In genomic region chr15:39411102-39411989, GRCh38 we compare ENCODE assay signal across 10 cellular contexts.
A peak's percentile ranks its signal among the peaks of the same experiment; 100 is the strongest.
DNase-seq lines count a peak whose midpoint lies in the region; ATAC-seq, FAIRE-seq and TF ChIP-seq lines count a peak whose summit lies in the region.
"Had no signal": no experiment of that assay in that cellular context is flagged by ENCODE, and none has a peak within 500 bp of the region (broad histone marks: within the 10 kb centered on the region; RNA-seq: fewer than 3 reads in every experiment).

No MANE protein-coding gene starts in this region.

- no peak for TF ChIP-seq CTCF in fibroblast of the aortic adventitia (IDR thresholded peaks at IDR 0.05; ENCODE audit: insufficient read depth, low read length)

- H3K9ac ChIP-seq in neuronal stem cell (ENCODE audit: low read depth, low read length, poor library complexity): no peak overlapping the region

- H3K4me3 ChIP-seq in fibroblast of the aortic adventitia (ENCODE audit: low read depth, low read length) (no peak overlapping the region), neuronal stem cell (ENCODE audit: low read length in 2 of 2) (no peak overlapping the region)
- H3K4me3 ChIP-seq: lower lobe of right lung, SK-N-MC had no signal

- H3K27me3 ChIP-seq in neuronal stem cell (ENCODE audit: control insufficient read depth in 3 of 3, insufficient read depth in 3 of 3, low read depth in 1 of 3, low read length in 3 of 3): peaks cover 0 to 3% (median 0%) of the 10 kb centered on the region in 3 experiments

- FAIRE-seq in urothelium cell line (lab: Jason Lieb, UNC): no peak

- WGBS in neuronal stem cell (ENCODE audit: extremely low coverage in 2 of 2, insufficient read length in 2 of 2, insufficient replicate concordance in 1 of 2), 2 donors: no CpG with 5 or more reads among the region's 4 CpGs

- H3K18ac ChIP-seq in neuronal stem cell (ENCODE audit: low read length): no peak overlapping the region

- H2BK12ac ChIP-seq in neuronal stem cell (ENCODE audit: low read length): no peak overlapping the region

- H4K8ac ChIP-seq in neuronal stem cell (ENCODE audit: low read depth, low read length): no peak overlapping the region

- H2BK120ac ChIP-seq in neuronal stem cell (ENCODE audit: low read depth, low read length): no peak overlapping the region

- no peak overlapping the region for H2AK5ac ChIP-seq in neuronal stem cell (ENCODE audit: low read depth, low read length)

- no peaks in the 10 kb centered on the region for H3K4me1 ChIP-seq in neuronal stem cell (ENCODE audit: control insufficient read depth in 2 of 2, insufficient read depth in 1 of 2, low read depth in 1 of 2, low read length in 2 of 2)
- H3K4me1 ChIP-seq: lower lobe of right lung had no signal

- H2BK15ac ChIP-seq in neuronal stem cell (ENCODE audit: low read length): no peak overlapping the region

- no peak overlapping the region for H3K4me2 ChIP-seq in neuronal stem cell (ENCODE audit: insufficient read depth, low read length, poor library complexity, severe bottlenecking)

- H3K4ac ChIP-seq in neuronal stem cell (ENCODE audit: low read length): no peak overlapping the region

- ATAC-seq in GM18519 (IDR thresholded peaks at IDR 0.05; ENCODE audit: low FRiP score, unreplicated experiment): peak; percentile 94
- peak; percentile 89 for ATAC-seq in GM21717 (IDR thresholded peaks at IDR 0.05; ENCODE audit: unreplicated experiment)
- peak; percentile 94 for ATAC-seq in HG03565 (IDR thresholded peaks at IDR 0.05; ENCODE audit: unreplicated experiment)

- H2BK5ac ChIP-seq in neuronal stem cell (ENCODE audit: low read length): no peak overlapping the region

- H3K79me1 ChIP-seq in neuronal stem cell (ENCODE audit: low read depth, low read length): no peaks in the 10 kb centered on the region

- peak; percentile 30 for DNase-seq in fibroblast of the aortic adventitia (ENCODE audit: low read depth)
- no peak for DNase-seq in 8988T
- no peak for DNase-seq in neuronal stem cell (ENCODE audit: low spot score)
- no peak for DNase-seq in urothelium cell line (ENCODE audit: low spot score)
- DNase-seq in SW480 (ENCODE audit: low spot score): no peak
- DNase-seq: lower lobe of right lung had no signal

- H3K9me3 ChIP-seq in neuronal stem cell (replicated peaks in 1 of 2; ENCODE audit: control insufficient read depth in 2 of 2, insufficient read depth in 1 of 2, low read depth in 1 of 2, low read length in 2 of 2): peaks cover 0 to 4% of the 10 kb centered on the region in 2 donors
- H3K9me3 ChIP-seq: lower lobe of right lung had no signal

- no peak overlapping the region for H2AFZ ChIP-seq in neuronal stem cell (ENCODE audit: low read length)

- H3K14ac ChIP-seq in neuronal stem cell (ENCODE audit: low read length): no peak overlapping the region

- no peak overlapping the region for H4K91ac ChIP-seq in neuronal stem cell (ENCODE audit: low read depth, low read length, poor library complexity)

- no peak overlapping the region for H3K23ac ChIP-seq in neuronal stem cell (ENCODE audit: low read depth, low read length, poor library complexity)

- no peaks in the 10 kb centered on the region for H3K36me3 ChIP-seq in neuronal stem cell (replicated peaks in 1 of 2; ENCODE audit: control insufficient read depth in 2 of 2, insufficient read depth in 2 of 2, low read length in 2 of 2)
- H3K36me3 ChIP-seq: lower lobe of right lung had no signal

- H3K27ac ChIP-seq in neuronal stem cell (replicated peaks; ENCODE audit: low read length): no peak overlapping the region
- H3K27ac ChIP-seq: lower lobe of right lung, SK-N-MC had no signal
